ENCODE assay signal across 8 cellular contexts in genomic region chr19:798415-799075, GRCh38. TPM values are rescaled to one million over a fixed set of nuclear protein-coding genes. Genes with fewer than 3 reads are reported as not detected.
DNase-seq lines count a peak whose midpoint lies in the region; ATAC-seq and TF ChIP-seq lines count a peak whose summit lies in the region.

No MANE protein-coding gene starts in this region.

- no peak overlapping the region for H2AFZ ChIP-seq in mammary epithelial cell (ENCODE audit: low read depth, low read length)

- H3K4me2 ChIP-seq in mammary epithelial cell (ENCODE audit: insufficient read depth, low read depth, low read length): peak overlapping the region; percentile 87

- DNase-seq in AG09309 (ENCODE audit: low read depth) (no peak), mammary epithelial cell (no peak), NCI-H128 (lab: John Stamatoyannopoulos, UW; ENCODE audit: unreplicated experiment) (no peak), GDM1 (lab: John Stamatoyannopoulos, UW) (no peak), NCI-H748 treated with DMSO at 0.1 percent for 48 hours (lab: John Stamatoyannopoulos, UW) (no peak)

- H3K9ac ChIP-seq in HUES6 (ENCODE audit: low read length): peak overlapping the region; percentile 92
- H3K9ac ChIP-seq in mammary epithelial cell (ENCODE audit: insufficient read depth, low read length): peak overlapping the region; percentile 85

- CTCF ChIA-PET in mammary epithelial cell (lab: Charles Lee; ENCODE audit: low non-redundant PET): no interaction called here

- H3K79me2 ChIP-seq in mammary epithelial cell (ENCODE audit: insufficient read depth, low read length): peaks cover 63% of the 10 kb centered on the region

- H3K9me3 ChIP-seq in HUES6 (ENCODE audit: control insufficient read depth, insufficient read depth, low read depth, low read length) (no peaks in the 10 kb centered on the region), mammary epithelial cell (replicated peaks; ENCODE audit: insufficient read depth, low read length) (no peaks in the 10 kb centered on the region), mesodermal cell (ENCODE audit: control insufficient read depth, low read length) (no peaks in the 10 kb centered on the region)

- H3K27ac ChIP-seq in HUES6 (ENCODE audit: low read depth, low read length) (peak overlapping the region; percentile 92), mammary epithelial cell (ENCODE audit: insufficient read depth, low read depth, low read length) (peak overlapping the region; percentile 68), mesodermal cell (ENCODE audit: low read depth, low read length, severe bottlenecking) (peak overlapping the region; percentile 99)

- H3K27me3 ChIP-seq in HUES6 (ENCODE audit: control insufficient read depth, insufficient read depth, low read length): no peaks in the 10 kb centered on the region
- no peaks in the 10 kb centered on the region for H3K27me3 ChIP-seq in mammary epithelial cell (ENCODE audit: insufficient read depth, low read length)

- intact Hi-C loops in mammary epithelial cell (cut with micrococcal nuclease): loop anchor here (1.0 kb wide), 1 partner anchor 27 kb away; no protein-coding TSS in a partner anchor

- H3K36me3 ChIP-seq in HUES6 (ENCODE audit: control insufficient read depth, insufficient read depth, low read length): peaks cover 53% of the 10 kb centered on the region
- H3K36me3 ChIP-seq in mammary epithelial cell (ENCODE audit: insufficient read depth, low read length): peaks cover 3% of the 10 kb centered on the region
- peaks cover 55% of the 10 kb centered on the region for H3K36me3 ChIP-seq in mesodermal cell (ENCODE audit: control insufficient read depth, insufficient read depth, low read length)

- WGBS in mammary epithelial cell (ENCODE audit: low coverage, missing lambda C conversion rate): under 1% methylated on average over 21 of the region's 44 CpGs
- 1% methylated on average over 30 to 36 of the region's 44 CpGs for WGBS in mesodermal cell (ENCODE audit: insufficient coverage in 2 of 2), 2 experiments

- in situ Hi-C loops in mammary epithelial cell (cut with MboI; ENCODE audit: low sequenced_read_pairs in 2 of 2): no loop called here

- dilution Hi-C loops in mammary epithelial cell (cut with HindIII; ENCODE audit: low sequenced_read_pairs): no loop called here

- no peak for ATAC-seq in GM18498 (IDR thresholded peaks at IDR 0.05; ENCODE audit: unreplicated experiment)

- H3K4me3 ChIP-seq in AG09309 (ENCODE audit: control insufficient read depth, low read depth, low read length) (peak overlapping the region; percentile 71), HUES6 (ENCODE audit: low read depth, low read length) (peak overlapping the region; percentile 92), mammary epithelial cell (replicated peaks in 1 of 3; ENCODE audit: insufficient read depth in 1 of 3, low read depth in 2 of 3, low read length in 3 of 3) (peak overlapping the region; percentile 76 to 97 (median 92)), mesodermal cell (ENCODE audit: extremely low read depth, insufficient read depth, low read length, poor library complexity, severe bottlenecking) (peak overlapping the region; percentile 97)

- peaks cover 31% of the 10 kb centered on the region for H3K4me1 ChIP-seq in HUES6 (ENCODE audit: control insufficient read depth, insufficient read depth, low read length)
- H3K4me1 ChIP-seq in mammary epithelial cell (ENCODE audit: insufficient read depth, low read length): peaks cover 39% of the 10 kb centered on the region
- H3K4me1 ChIP-seq in mesodermal cell (ENCODE audit: control insufficient read depth, insufficient read depth, low read length, poor library complexity, severe bottlenecking): peaks cover 30% of the 10 kb centered on the region

- BruUV-seq in mammary epithelial cell (replicated peaks; lab: Mats Ljungman, UMichigan): no TSS peak

- TF ChIP-seq CTCF in AG09309 (IDR thresholded peaks at IDR 0.05; ENCODE audit: control insufficient read depth, insufficient read depth, low read depth, low read length, missing control alignments) (no peak), mammary epithelial cell (conservative IDR thresholded peaks at IDR 0.05 in 1 of 2, IDR thresholded peaks at IDR 0.05 in 1 of 2; ENCODE audit: extremely low read depth in 1 of 2, insufficient read depth in 1 of 2, low read depth in 1 of 2, low read length in 2 of 2) (no peak)

- H4K20me1 ChIP-seq in mammary epithelial cell (ENCODE audit: insufficient read depth, low read length): peaks cover 37% of the 10 kb centered on the region

RNA-seq across cellular contexts. Expression of gene PTBP1, which starts 1.3 kb away (rescaled TPM):
- 100 to 1,000 TPM in 1 of 2 donors, 10 to 100 TPM in 1; 88.9 to 383 TPM for total RNA-seq in mammary epithelial cell
- polyA plus RNA-seq in mammary epithelial cell: 214 TPM
- 178 TPM for polyA minus RNA-seq in mammary epithelial cell
- 293 TPM for polyA plus RNA-seq in mesodermal cell (2013, experiment 1 of 2)
- 257 TPM for polyA plus RNA-seq in mesodermal cell (2013, experiment 2 of 2)

RNA-seq across cellular contexts. Expression of gene PLPPR3, which starts 23.2 kb away (rescaled TPM):
- under 1 TPM in 1 of 2 donors, not detected in 1; under 0.01 TPM for total RNA-seq in mammary epithelial cell
- not detected for polyA plus RNA-seq in mammary epithelial cell
- polyA minus RNA-seq in mammary epithelial cell: not detected
- 65.4 TPM for polyA plus RNA-seq in mesodermal cell (2013, experiment 1 of 2)
- polyA plus RNA-seq in mesodermal cell (2013, experiment 2 of 2): 47.5 TPM

RNA-seq across cellular contexts. Expression of gene AZU1, which starts 29.1 kb away (rescaled TPM):
- total RNA-seq in mammary epithelial cell: not detected
- polyA plus RNA-seq in mammary epithelial cell: not detected
- not detected for polyA minus RNA-seq in mammary epithelial cell
- polyA plus RNA-seq in mesodermal cell (2013, experiment 1 of 2): 1.1 TPM
- 1.3 TPM for polyA plus RNA-seq in mesodermal cell (2013, experiment 2 of 2)

RNA-seq across cellular contexts. Expression of gene PRTN3, which starts 42.3 kb away (rescaled TPM):
- not detected for total RNA-seq in mammary epithelial cell
- polyA plus RNA-seq in mammary epithelial cell: not detected
- not detected for polyA minus RNA-seq in mammary epithelial cell
- polyA plus RNA-seq in mesodermal cell (2013, experiment 1 of 2): not detected
- 0.40 TPM for polyA plus RNA-seq in mesodermal cell (2013, experiment 2 of 2)

RNA-seq across cellular contexts. Expression of gene MISP, which starts 47.6 kb away (rescaled TPM):
- total RNA-seq in mammary epithelial cell: 10 to 100 TPM; 15.3 to 21.0 TPM
- polyA plus RNA-seq in mammary epithelial cell: 13.8 TPM
- 8.1 TPM for polyA minus RNA-seq in mammary epithelial cell
- polyA plus RNA-seq in mesodermal cell (2013, experiment 1 of 2): 0.37 TPM
- polyA plus RNA-seq in mesodermal cell (2013, experiment 2 of 2): 0.15 TPM
